Comparison of ENCODE assay signal across 9 cellular contexts in the genomic region with DNA sequence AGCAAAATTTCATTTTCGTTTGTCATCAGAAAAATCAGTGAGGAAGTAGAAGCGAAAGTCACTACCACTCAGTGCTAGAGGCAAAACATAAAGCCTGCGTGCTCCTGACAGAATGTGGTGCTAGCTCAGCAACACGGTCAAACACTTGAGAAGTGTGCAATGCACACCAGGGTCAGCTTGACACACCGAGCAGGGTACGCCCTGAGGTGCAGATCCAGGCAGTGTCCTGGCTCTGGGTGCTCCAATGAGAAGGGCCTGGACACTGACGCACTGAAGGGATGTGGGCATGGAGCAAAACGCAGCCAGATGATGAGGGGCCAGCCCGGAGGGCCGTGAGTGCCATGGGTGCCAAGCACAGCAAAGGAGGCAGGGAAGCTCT. TPM values are rescaled to one million over a fixed set of nuclear protein-coding genes. Genes with fewer than 3 reads are reported as not detected.
DNase-seq lines count a peak whose midpoint lies in the region; ATAC-seq and FAIRE-seq lines count a peak whose summit lies in the region.
"Had no signal": no experiment of that assay in that cellular context is flagged by ENCODE, and none has a peak within 500 bp of the region (broad histone marks: within the 10 kb centered on the region; RNA-seq: fewer than 3 reads in every experiment).

No MANE protein-coding gene starts in this region.

- H3K4me1 ChIP-seq in BLaER1 treated with 17β-estradiol and CSF1 and Interleukin-3, amounts not matched to agents 10 nM and 100 nM, result peaks cover 56 to 77% (median 58%) of the 10 kb centered on the region in 10 experiments

- H3K4me1 Mint-ChIP-seq in activated naive CD8-positive, alpha-beta T cell treated with anti-CD3 and anti-CD28 coated beads, Interleukin-2, amount 10 ng/mL, durations not matched to agents 7 days and 5 days, result peaks cover 27% of the 10 kb centered on the region

- H3K4me2 ChIP-seq in BLaER1 treated with 17β-estradiol and CSF1 and Interleukin-3, amounts not matched to agents 10 nM and 100 nM, result peak overlapping the region; percentile 91 to 100 (median 98)

- H3K9ac ChIP-seq in BLaER1 treated with 17β-estradiol and CSF1 and Interleukin-3, amounts not matched to agents 10 nM and 100 nM, result peak overlapping the region in 10 of 11 experiments; percentile 24 to 68 (median 44); a peak in 12 of 22 replicates

- H3K36me3 ChIP-seq in BLaER1 treated with 17β-estradiol and CSF1 and Interleukin-3, amounts not matched to agents 10 nM and 100 nM, result peaks cover 40 to 91% (median 77%) of the 10 kb centered on the region in 11 experiments

- H3K4me3 Mint-ChIP-seq in activated naive CD8-positive, alpha-beta T cell treated with anti-CD3 and anti-CD28 coated beads, Interleukin-2, amount 10 ng/mL, durations not matched to agents 7 days and 5 days, result peak overlapping the region; percentile 50
- H3K4me3 Mint-ChIP-seq: neural crest cell had no signal

- peak overlapping the region in 4 of 10 experiments; percentile 5 to 54 (median 36); a peak in 6 of 20 replicates for H3K4me3 ChIP-seq in BLaER1 treated with 17β-estradiol and CSF1 and Interleukin-3, amounts not matched to agents 10 nM and 100 nM
- H3K4me3 ChIP-seq in skin epidermis, result no peak overlapping the region

- ATAC-seq in HG03139 (IDR thresholded peaks at IDR 0.05; ENCODE audit: unreplicated experiment), result peak; percentile 27
- ATAC-seq in activated naive CD8-positive, alpha-beta T cell treated with anti-CD3 and anti-CD28 coated beads, Interleukin-2, amount 10 ng/mL, durations not matched to agents 7 days and 5 days (ENCODE audit: low read depth), result no peak

- H4K20me1 ChIP-seq in BLaER1 treated with 17β-estradiol and CSF1 and Interleukin-3, amounts not matched to agents 10 nM and 100 nM, result peaks cover 60 to 98% (median 86%) of the 10 kb centered on the region in 11 experiments

- H3K9me3 ChIP-seq in BLaER1 treated with 17β-estradiol and CSF1 and Interleukin-3, amounts not matched to agents 10 nM and 100 nM (replicated peaks in 1 of 11), result no peaks in the 10 kb centered on the region

- peaks cover 10% of the 10 kb centered on the region for H3K36me3 Mint-ChIP-seq in activated naive CD8-positive, alpha-beta T cell treated with anti-CD3 and anti-CD28 coated beads, Interleukin-2, amount 10 ng/mL, durations not matched to agents 7 days and 5 days

- no peaks in the 10 kb centered on the region for H3K9me3 Mint-ChIP-seq in activated naive CD8-positive, alpha-beta T cell treated with anti-CD3 and anti-CD28 coated beads, Interleukin-2, amount 10 ng/mL, durations not matched to agents 7 days and 5 days

- no peaks in the 10 kb centered on the region for H3K27me3 Mint-ChIP-seq in activated naive CD8-positive, alpha-beta T cell treated with anti-CD3 and anti-CD28 coated beads, Interleukin-2, amount 10 ng/mL, durations not matched to agents 7 days and 5 days

- POLR2A ChIA-PET in activated naive CD8-positive, alpha-beta T cell treated with anti-CD3 and anti-CD28 coated beads, Interleukin-2, amount 10 ng/mL, durations not matched to agents 7 days and 5 days (lab: Charles Lee), result interaction anchor here (1.0 kb wide), 1 partner anchor 19 kb away, joined by 3 read pairs; no protein-coding TSS in a partner anchor

- no peaks in the 10 kb centered on the region for H3K27me3 ChIP-seq in BLaER1 treated with 17β-estradiol and CSF1 and Interleukin-3, amounts not matched to agents 10 nM and 100 nM

- H3K27ac ChIP-seq in BLaER1 treated with 17β-estradiol and CSF1 and Interleukin-3, amounts not matched to agents 10 nM and 100 nM, result peak overlapping the region; percentile 56 to 84 (median 70); a peak in 20 of 22 replicates
- peak overlapping the region in 17 of 21 experiments; percentile 0 to 92 (median 59) for H3K27ac ChIP-seq in skin epidermis

- H3K27ac Mint-ChIP-seq in activated naive CD8-positive, alpha-beta T cell treated with anti-CD3 and anti-CD28 coated beads, Interleukin-2, amount 10 ng/mL, durations not matched to agents 7 days and 5 days, result peak overlapping the region; percentile 83

- no peak for FAIRE-seq in HTR-8/SVneo (lab: Jason Lieb, UNC)

- DNase-seq in GM19238 (ENCODE audit: insufficient read length, low spot score) (peak; percentile 24), HTR-8/SVneo (ENCODE audit: insufficient read length, low spot score) (no peak), HuH-7 (ENCODE audit: low spot score) (no peak), SHP77 (lab: John Stamatoyannopoulos, UW) (no peak)
- no peak for DNase-seq in activated naive CD8-positive, alpha-beta T cell treated with anti-CD3 and anti-CD28 coated beads, Interleukin-2, amount 10 ng/mL, durations not matched to agents 7 days and 5 days

RNA-seq across cellular contexts. Expression of gene RNASET2, which starts 5.9 kb away (rescaled TPM):
- total RNA-seq in activated naive CD8-positive, alpha-beta T cell treated with anti-CD3 and anti-CD28 coated beads, Interleukin-2, amount 10 ng/mL, durations not matched to agents 7 days and 5 days, result 10 to 100 TPM; 69.2 to 73.1 TPM

RNA-seq across cellular contexts. Expression of gene CEP43, which starts 48.8 kb away (rescaled TPM):
- total RNA-seq in activated naive CD8-positive, alpha-beta T cell treated with anti-CD3 and anti-CD28 coated beads, Interleukin-2, amount 10 ng/mL, durations not matched to agents 7 days and 5 days, result 10 to 100 TPM; 23.3 to 26.3 TPM
